Comparison of ENCODE assay signal across 26 cellular contexts in genomic region chr16:81149614-81150013, GRCh38.
"Had no signal": no experiment of that assay in that cellular context is flagged by ENCODE, and none has a peak within 500 bp of the region (broad histone marks: within the 10 kb centered on the region; RNA-seq: fewer than 3 reads in every experiment).

No MANE protein-coding gene starts in this region.

- FAIRE-seq: endometrium, islet of Langerhans, keratinocyte had no signal

- H3K36me3 ChIP-seq: colonic mucosa, esophagus squamous epithelium, gastrocnemius medialis, left lung, lower lobe of right lung had no signal

- DNase-seq: colonic mucosa; cortex of kidney; effector CD8-positive, alpha-beta T cell; effector memory CD8-positive, alpha-beta T cell; endodermal cell; erythroblast; esophagus squamous epithelium; foreskin fibroblast; foreskin melanocyte; gastrocnemius medialis; glutamatergic neuron; head of caudate nucleus; heart right ventricle; hypothalamus; left cardiac atrium; left lung; left ventricle myocardium superior; lower lobe of right lung; mesendoderm; midbrain; naive thymus-derived CD4-positive, alpha-beta T cell had no signal

- H3K4me3 ChIP-seq: colonic mucosa, esophagus squamous epithelium, gastrocnemius medialis, heart right ventricle, left lung, lower lobe of right lung had no signal

- H3K27me3 ChIP-seq: colonic mucosa, gastrocnemius medialis had no signal

- H3K4me1 ChIP-seq: colonic mucosa, esophagus squamous epithelium, gastrocnemius medialis, heart right ventricle, left lung, lower lobe of right lung had no signal

- H3K9me3 ChIP-seq: colonic mucosa, esophagus squamous epithelium, gastrocnemius medialis, heart right ventricle, left lung, lower lobe of right lung had no signal

- ATAC-seq: effector memory CD8-positive, alpha-beta T cell; esophagus mucosa; gastrocnemius medialis; heart right ventricle; left cardiac atrium; left lung; left ventricle myocardium superior; lower lobe of right lung; naive thymus-derived CD4-positive, alpha-beta T cell had no signal

- H3K27ac ChIP-seq: colonic mucosa, epithelial cell of prostate, esophagus squamous epithelium, gastrocnemius medialis, heart right ventricle, left lung, lower lobe of right lung had no signal
